8 cellular contexts compared by ENCODE assay signal in genomic region chr5:54037205-54037604, GRCh38.
"Had no signal": no experiment of that assay in that cellular context is flagged by ENCODE, and none has a peak within 500 bp of the region (broad histone marks: within the 10 kb centered on the region; RNA-seq: fewer than 3 reads in every experiment).

No MANE protein-coding gene starts in this region.

- DNase-seq: H9, HCEC 1CT, IMR-90, KBM-7 had no signal

- H3K4me3 ChIP-seq: GM23338 had no signal

- ATAC-seq: GM23338 had no signal

- H3K4me2 ChIP-seq: GM23338 had no signal

- FAIRE-seq: H1, H54, HTR-8/SVneo had no signal

- H2AFZ ChIP-seq: GM23338 had no signal
